In genomic region chr4:123505077-123505456, GRCh38 we compare ENCODE assay signal across 8 cellular contexts.
A peak's percentile ranks its signal among the peaks of the same experiment; 100 is the strongest.
DNase-seq lines count a peak whose midpoint lies in the region; ATAC-seq, FAIRE-seq and TF ChIP-seq lines count a peak whose summit lies in the region.

No MANE protein-coding gene starts in this region.

- H3K27ac Mint-ChIP-seq in activated naive CD8-positive, alpha-beta T cell treated with anti-CD3 and anti-CD28 coated beads for 36 hours: peak overlapping the region; percentile 59

- no peak for FAIRE-seq in kidney (lab: Jason Lieb, UNC)

- H3K4me3 Mint-ChIP-seq in activated naive CD8-positive, alpha-beta T cell treated with anti-CD3 and anti-CD28 coated beads for 36 hours: peak overlapping the region; percentile 88

- H3K9me3 ChIP-seq in kidney (ENCODE audit: control insufficient read depth in 1 of 2, low read length in 2 of 2) (no peaks in the 10 kb centered on the region), suprapubic skin (no peaks in the 10 kb centered on the region)

- H3K36me3 Mint-ChIP-seq in activated naive CD8-positive, alpha-beta T cell treated with anti-CD3 and anti-CD28 coated beads for 36 hours: peaks cover 4% of the 10 kb centered on the region

- no peaks in the 10 kb centered on the region for H3K36me3 ChIP-seq in H7 (replicated peaks; ENCODE audit: control insufficient read depth, insufficient read depth, low read length)
- no peaks in the 10 kb centered on the region for H3K36me3 ChIP-seq in kidney (ENCODE audit: control insufficient read depth in 1 of 2, insufficient read depth in 2 of 2, low read length in 2 of 2)
- no peaks in the 10 kb centered on the region for H3K36me3 ChIP-seq in suprapubic skin

- TF ChIP-seq CTCF in kidney (IDR thresholded peaks at IDR 0.05; ENCODE audit: borderline replicate concordance, extremely low read depth, insufficient read depth) (no peak), suprapubic skin (IDR thresholded peaks at IDR 0.05) (no peak)

- ATAC-seq in HG03280 (IDR thresholded peaks at IDR 0.05; ENCODE audit: unreplicated experiment) (no peak), HG03520 (IDR thresholded peaks at IDR 0.05; ENCODE audit: unreplicated experiment) (no peak)

- 63% methylated on average over 11 of the region's 11 CpGs for WGBS in suprapubic skin

- peaks cover 22% of the 10 kb centered on the region for H3K4me1 Mint-ChIP-seq in activated naive CD8-positive, alpha-beta T cell treated with anti-CD3 and anti-CD28 coated beads for 36 hours

- peak overlapping the region; percentile 37 for H3K4me3 ChIP-seq in H7 (ENCODE audit: insufficient read depth, low read depth, low read length)
- H3K4me3 ChIP-seq in kidney (ENCODE audit: low read length in 2 of 2): peak overlapping the region; percentile 63 to 87
- peak overlapping the region; percentile 59 for H3K4me3 ChIP-seq in suprapubic skin

- no peaks in the 10 kb centered on the region for H3K9me3 Mint-ChIP-seq in activated naive CD8-positive, alpha-beta T cell treated with anti-CD3 and anti-CD28 coated beads for 36 hours

- peak overlapping the region in 1 of 2 donors; percentile 71 for H3K9ac ChIP-seq in kidney (ENCODE audit: low read length in 2 of 2)

- DNase-seq in AG08396 (ENCODE audit: low spot score): peak; percentile 14
- DNase-seq in H7: peak; percentile 23
- no peak for DNase-seq in activated naive CD8-positive, alpha-beta T cell treated with anti-CD3 and anti-CD28 coated beads for 36 hours
- no peak for DNase-seq in kidney
- no peak for DNase-seq in suprapubic skin (ENCODE audit: low spot score in 2 of 2)
- no peak for DNase-seq in islet precursor cell

- H3K27me3 ChIP-seq in H7 (ENCODE audit: control insufficient read depth, insufficient read depth, low read length) (no peaks in the 10 kb centered on the region), suprapubic skin (no peaks in the 10 kb centered on the region)

- no peak for TF ChIP-seq POLR2A in suprapubic skin (IDR thresholded peaks at IDR 0.05)

- intact Hi-C loops in kidney (cut with DNase I): no loop called here

- peaks cover 21% of the 10 kb centered on the region for H3K27me3 Mint-ChIP-seq in activated naive CD8-positive, alpha-beta T cell treated with anti-CD3 and anti-CD28 coated beads for 36 hours

- no peaks in the 10 kb centered on the region for H3K4me1 ChIP-seq in kidney (ENCODE audit: control insufficient read depth in 1 of 2, insufficient read depth in 1 of 2, low read depth in 1 of 2, low read length in 2 of 2)
- H3K4me1 ChIP-seq in suprapubic skin: peaks cover 5% of the 10 kb centered on the region

- H3K27ac ChIP-seq in kidney (ENCODE audit: low read depth in 2 of 2, low read length in 2 of 2) (peak overlapping the region in 1 of 2 donors; percentile 22), suprapubic skin (no peak overlapping the region)

- no peak for TF ChIP-seq EP300 in suprapubic skin (IDR thresholded peaks at IDR 0.05)

Comparison
In these comparisons a context has a peak if more than half of its experiments do, and no peak if none do; other contexts are left out.
1. DNase-seq: peak in AG08396 (single experiment) and H7 (single experiment); none in activated naive CD8-positive, alpha-beta T cell treated with anti-CD3 and anti-CD28 coated beads for 36 hours (single experiment), kidney (single experiment), suprapubic skin (0 of 2) and islet precursor cell (single experiment).
2. Peak in every context shown above with its lines, with median percentiles within 50 percentile points of each other: H3K4me3 ChIP-seq.